In the genomic region with DNA sequence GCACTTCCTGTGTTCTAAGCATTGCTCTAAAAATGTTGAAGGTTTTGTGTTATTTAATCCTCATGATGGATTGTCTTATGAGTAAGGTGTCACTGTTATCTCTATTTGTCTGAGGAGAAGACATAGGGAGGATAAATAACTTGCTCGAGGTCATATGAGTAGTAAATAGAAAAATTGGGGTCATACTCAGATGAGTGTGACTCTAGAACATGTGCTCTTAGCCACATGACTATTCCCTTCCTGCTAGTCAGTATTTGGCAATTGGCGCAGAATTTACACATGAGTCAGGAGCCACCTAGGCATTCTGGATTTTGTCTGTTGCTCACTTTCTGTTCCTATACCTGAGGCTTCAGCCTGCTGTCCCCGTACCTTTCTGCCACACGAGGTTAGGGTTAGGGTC, we compare ENCODE assay signal across 1 cellular context.
TF ChIP-seq lines count a peak whose summit lies in the region.

No MANE protein-coding gene starts in this region.

TF ChIP-seq in GM23338, 12 proteins besides CTCF, POLR2A, EP300 and RAD21 (continued from another document):
- TF ChIP-seq, protein P1, sequence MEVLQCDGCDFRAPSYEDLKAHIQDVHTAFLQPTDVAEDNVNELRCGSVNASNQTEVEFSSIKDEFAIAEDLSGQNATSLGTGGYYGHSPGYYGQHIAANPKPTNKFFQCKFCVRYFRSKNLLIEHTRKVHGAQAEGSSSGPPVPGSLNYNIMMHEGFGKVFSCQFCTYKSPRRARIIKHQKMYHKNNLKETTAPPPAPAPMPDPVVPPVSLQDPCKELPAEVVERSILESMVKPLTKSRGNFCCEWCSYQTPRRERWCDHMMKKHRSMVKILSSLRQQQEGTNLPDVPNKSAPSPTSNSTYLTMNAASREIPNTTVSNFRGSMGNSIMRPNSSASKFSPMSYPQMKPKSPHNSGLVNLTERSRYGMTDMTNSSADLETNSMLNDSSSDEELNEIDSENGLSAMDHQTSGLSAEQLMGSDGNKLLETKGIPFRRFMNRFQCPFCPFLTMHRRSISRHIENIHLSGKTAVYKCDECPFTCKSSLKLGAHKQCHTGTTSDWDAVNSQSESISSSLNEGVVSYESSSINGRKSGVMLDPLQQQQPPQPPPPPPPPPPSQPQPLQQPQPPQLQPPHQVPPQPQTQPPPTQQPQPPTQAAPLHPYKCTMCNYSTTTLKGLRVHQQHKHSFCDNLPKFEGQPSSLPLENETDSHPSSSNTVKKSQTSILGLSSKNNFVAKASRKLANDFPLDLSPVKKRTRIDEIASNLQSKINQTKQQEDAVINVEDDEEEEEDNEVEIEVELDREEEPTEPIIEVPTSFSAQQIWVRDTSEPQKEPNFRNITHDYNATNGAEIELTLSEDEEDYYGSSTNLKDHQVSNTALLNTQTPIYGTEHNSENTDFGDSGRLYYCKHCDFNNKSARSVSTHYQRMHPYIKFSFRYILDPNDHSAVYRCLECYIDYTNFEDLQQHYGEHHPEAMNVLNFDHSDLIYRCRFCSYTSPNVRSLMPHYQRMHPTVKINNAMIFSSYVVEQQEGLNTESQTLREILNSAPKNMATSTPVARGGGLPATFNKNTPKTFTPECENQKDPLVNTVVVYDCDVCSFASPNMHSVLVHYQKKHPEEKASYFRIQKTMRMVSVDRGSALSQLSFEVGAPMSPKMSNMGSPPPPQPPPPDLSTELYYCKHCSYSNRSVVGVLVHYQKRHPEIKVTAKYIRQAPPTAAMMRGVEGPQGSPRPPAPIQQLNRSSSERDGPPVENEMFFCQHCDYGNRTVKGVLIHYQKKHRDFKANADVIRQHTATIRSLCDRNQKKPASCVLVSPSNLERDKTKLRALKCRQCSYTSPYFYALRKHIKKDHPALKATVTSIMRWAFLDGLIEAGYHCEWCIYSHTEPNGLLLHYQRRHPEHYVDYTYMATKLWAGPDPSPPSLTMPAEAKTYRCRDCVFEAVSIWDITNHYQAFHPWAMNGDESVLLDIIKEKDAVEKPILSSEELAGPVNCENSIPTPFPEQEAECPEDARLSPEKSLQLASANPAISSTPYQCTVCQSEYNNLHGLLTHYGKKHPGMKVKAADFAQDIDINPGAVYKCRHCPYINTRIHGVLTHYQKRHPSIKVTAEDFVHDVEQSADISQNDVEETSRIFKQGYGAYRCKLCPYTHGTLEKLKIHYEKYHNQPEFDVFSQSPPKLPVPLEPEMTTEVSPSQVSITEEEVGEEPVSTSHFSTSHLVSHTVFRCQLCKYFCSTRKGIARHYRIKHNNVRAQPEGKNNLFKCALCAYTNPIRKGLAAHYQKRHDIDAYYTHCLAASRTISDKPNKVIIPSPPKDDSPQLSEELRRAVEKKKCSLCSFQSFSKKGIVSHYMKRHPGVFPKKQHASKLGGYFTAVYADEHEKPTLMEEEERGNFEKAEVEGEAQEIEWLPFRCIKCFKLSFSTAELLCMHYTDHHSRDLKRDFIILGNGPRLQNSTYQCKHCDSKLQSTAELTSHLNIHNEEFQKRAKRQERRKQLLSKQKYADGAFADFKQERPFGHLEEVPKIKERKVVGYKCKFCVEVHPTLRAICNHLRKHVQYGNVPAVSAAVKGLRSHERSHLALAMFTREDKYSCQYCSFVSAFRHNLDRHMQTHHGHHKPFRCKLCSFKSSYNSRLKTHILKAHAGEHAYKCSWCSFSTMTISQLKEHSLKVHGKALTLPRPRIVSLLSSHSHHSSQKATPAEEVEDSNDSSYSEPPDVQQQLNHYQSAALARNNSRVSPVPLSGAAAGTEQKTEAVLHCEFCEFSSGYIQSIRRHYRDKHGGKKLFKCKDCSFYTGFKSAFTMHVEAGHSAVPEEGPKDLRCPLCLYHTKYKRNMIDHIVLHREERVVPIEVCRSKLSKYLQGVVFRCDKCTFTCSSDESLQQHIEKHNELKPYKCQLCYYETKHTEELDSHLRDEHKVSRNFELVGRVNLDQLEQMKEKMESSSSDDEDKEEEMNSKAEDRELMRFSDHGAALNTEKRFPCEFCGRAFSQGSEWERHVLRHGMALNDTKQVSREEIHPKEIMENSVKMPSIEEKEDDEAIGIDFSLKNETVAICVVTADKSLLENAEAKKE (CRISPR knock-in tag; IDR thresholded peaks at IDR 0.05), result no peak
- TF ChIP-seq JUNB (IDR thresholded peaks at IDR 0.05; ENCODE audit: unreplicated experiment), result no peak
- no peak for TF ChIP-seq STAT1 (IDR thresholded peaks at IDR 0.05; ENCODE audit: unreplicated experiment)
- TF ChIP-seq, protein P2, sequence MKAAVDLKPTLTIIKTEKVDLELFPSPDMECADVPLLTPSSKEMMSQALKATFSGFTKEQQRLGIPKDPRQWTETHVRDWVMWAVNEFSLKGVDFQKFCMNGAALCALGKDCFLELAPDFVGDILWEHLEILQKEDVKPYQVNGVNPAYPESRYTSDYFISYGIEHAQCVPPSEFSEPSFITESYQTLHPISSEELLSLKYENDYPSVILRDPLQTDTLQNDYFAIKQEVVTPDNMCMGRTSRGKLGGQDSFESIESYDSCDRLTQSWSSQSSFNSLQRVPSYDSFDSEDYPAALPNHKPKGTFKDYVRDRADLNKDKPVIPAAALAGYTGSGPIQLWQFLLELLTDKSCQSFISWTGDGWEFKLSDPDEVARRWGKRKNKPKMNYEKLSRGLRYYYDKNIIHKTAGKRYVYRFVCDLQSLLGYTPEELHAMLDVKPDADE (IDR thresholded peaks at IDR 0.05), result no peak
- no peak for TF ChIP-seq EZH2phosphoT487 (IDR thresholded peaks at IDR 0.05; ENCODE audit: unreplicated experiment)
